Comparison of ENCODE assay signal across 10 cellular contexts in genomic region chr15:34335176-34335575, GRCh38. TPM values are rescaled to one million over a fixed set of nuclear protein-coding genes. Genes with fewer than 3 reads are reported as not detected.
DNase-seq lines count a peak whose midpoint lies in the region; ATAC-seq, FAIRE-seq and TF ChIP-seq lines count a peak whose summit lies in the region.
"Had no signal": no experiment of that assay in that cellular context is flagged by ENCODE, and none has a peak within 500 bp of the region (broad histone marks: within the 10 kb centered on the region; RNA-seq: fewer than 3 reads in every experiment).

No MANE protein-coding gene starts in this region.

- H3K9me3 ChIP-seq in stomach: no peaks in the 10 kb centered on the region
- H3K9me3 ChIP-seq in pancreas: no peaks in the 10 kb centered on the region

- H3K4me1 ChIP-seq in stomach: peaks cover 19 to 64% (median 32%) of the 10 kb centered on the region in 4 donors
- H3K4me1 ChIP-seq in pancreas: peaks cover 0 to 3% (median 0%) of the 10 kb centered on the region in 3 donors

- H3K36me3 Mint-ChIP-seq in T-helper 1 cell treated with Interleukin-12 subunit alpha and Interleukin-12 subunit beta and Interleukin-4 antibody, amounts not matched to agents 30 μg/mL and 1 μg/mL, for 36 hours (ENCODE audit: low read depth): peaks cover 11% of the 10 kb centered on the region

- H3K27me3 ChIP-seq in stomach (no peaks in the 10 kb centered on the region), pancreas (no peaks in the 10 kb centered on the region)

- H3K4me3 Mint-ChIP-seq in T-helper 1 cell treated with Interleukin-12 subunit alpha and Interleukin-12 subunit beta and Interleukin-4 antibody, amounts not matched to agents 30 μg/mL and 1 μg/mL, for 36 hours: peak overlapping the region; percentile 98
- H3K4me3 Mint-ChIP-seq: WTC11 had no signal

- H3K4me1 Mint-ChIP-seq in T-helper 1 cell treated with Interleukin-12 subunit alpha and Interleukin-12 subunit beta and Interleukin-4 antibody, amounts not matched to agents 30 μg/mL and 1 μg/mL, for 36 hours (ENCODE audit: low read depth): peaks cover 48% of the 10 kb centered on the region

- no peak for TF ChIP-seq EP300 in stomach (IDR thresholded peaks at IDR 0.05)

- no peaks in the 10 kb centered on the region for H3K27me3 Mint-ChIP-seq in T-helper 1 cell treated with Interleukin-12 subunit alpha and Interleukin-12 subunit beta and Interleukin-4 antibody, amounts not matched to agents 30 μg/mL and 1 μg/mL, for 36 hours (ENCODE audit: low read depth)

- intact Hi-C loops in stomach (cut with DNase I; ENCODE audit: low total_unique reads): no loop called here
- intact Hi-C loops in pancreas (cut with DNase I): no loop called here

- H3K4me3 ChIP-seq in stomach: peak overlapping the region in 3 of 4 donors; percentile 2 to 89 (median 11)
- H3K4me3 ChIP-seq in pancreas: no peak overlapping the region

- no peak for FAIRE-seq in pancreas (lab: Jason Lieb, UNC)
- FAIRE-seq: A204.1 had no signal

- H3K9me3 Mint-ChIP-seq in T-helper 1 cell treated with Interleukin-12 subunit alpha and Interleukin-12 subunit beta and Interleukin-4 antibody, amounts not matched to agents 30 μg/mL and 1 μg/mL, for 36 hours: no peaks in the 10 kb centered on the region
- H3K9me3 Mint-ChIP-seq: WTC11 had no signal

- 50 to 68% (median 59%) methylated on average over 1 of the region's 1 CpG for WGBS in stomach, 5 donors
- 76 to 86% methylated on average over 1 of the region's 1 CpG for WGBS in pancreas, 2 donors

- TF ChIP-seq POLR2A in erythroblast (IDR thresholded peaks at IDR 0.05; ENCODE audit: low read length) (no peak), stomach (IDR thresholded peaks at IDR 0.05) (no peak)

- peak overlapping the region; percentile 93 for H3K27ac Mint-ChIP-seq in T-helper 1 cell treated with Interleukin-12 subunit alpha and Interleukin-12 subunit beta and Interleukin-4 antibody, amounts not matched to agents 30 μg/mL and 1 μg/mL, for 36 hours
- H3K27ac Mint-ChIP-seq: WTC11 had no signal

- DNase-seq in T-helper 1 cell (no peak), SIG-M5 (lab: John Stamatoyannopoulos, UW) (peak; percentile 13), erythroblast (lab: John Stamatoyannopoulos, UW) (peak; percentile 40 to 63), stomach (no peak), islet precursor cell (no peak), pancreas (no peak), AG20443 (ENCODE audit: low spot score) (no peak)

- TF ChIP-seq CTCF in stomach (IDR thresholded peaks at IDR 0.05): no peak
- TF ChIP-seq CTCF in pancreas (IDR thresholded peaks at IDR 0.05): no peak

- no peak for ATAC-seq in pancreas
- ATAC-seq: WTC11 had no signal

- H3K27ac ChIP-seq in stomach (peak overlapping the region in 4 of 5 donors; percentile 90 to 96 (median 94)), pancreas (peak overlapping the region in 2 of 4 donors; percentile 2 to 25)

- H3K36me3 ChIP-seq in stomach: peaks cover 0 to 10% (median 5%) of the 10 kb centered on the region in 4 donors
- H3K36me3 ChIP-seq in pancreas: no peaks in the 10 kb centered on the region

RNA-seq across cellular contexts. Expression of gene SLC12A6, which starts 2.4 kb away (rescaled TPM):
- 10 to 100 TPM in 4 of 5 donors, 1 to 10 TPM in 1; 7.5 to 63.6 (median 22.8) TPM for total RNA-seq in stomach
- 1 to 10 TPM; 1.4 to 6.0 (median 1.7) TPM for polyA plus RNA-seq in stomach
- 10 to 100 TPM in 1 of 6 donors, 1 to 10 TPM in 5; 2.5 to 13.1 (median 6.4) TPM for total RNA-seq in pancreas
- polyA plus RNA-seq in pancreas: 1 to 10 TPM; 2.8 to 5.9 TPM

RNA-seq across cellular contexts. Expression of gene NOP10, which starts 7.8 kb away (rescaled TPM):
- total RNA-seq in stomach: 100 to 1,000 TPM in 3 of 5 donors, 10 to 100 TPM in 1, 1 to 10 TPM in 1; 2.9 to 388 (median 118) TPM
- polyA plus RNA-seq in stomach: 100 to 1,000 TPM; 268 to 327 (median 313) TPM
- 10 to 100 TPM; 23.9 to 53.6 (median 33.8) TPM for total RNA-seq in pancreas
- polyA plus RNA-seq in pancreas: 10 to 100 TPM; 73.4 to 87.9 TPM

RNA-seq across cellular contexts. Expression of gene NUTM1, which starts 7.9 kb away (rescaled TPM):
- total RNA-seq in stomach (not detected), pancreas (not detected)
- polyA plus RNA-seq in stomach (under 1 TPM in 1 of 3 donors, not detected in 2; 0.15 TPM), pancreas (not detected)

RNA-seq across cellular contexts. Expression of gene LPCAT4, which starts 31.8 kb away (rescaled TPM):
- total RNA-seq in stomach (100 to 1,000 TPM in 3 of 5 donors, 10 to 100 TPM in 2; 26.1 to 206 (median 118) TPM), pancreas (10 to 100 TPM in 5 of 6 donors, 1 to 10 TPM in 1; 9.7 to 23.5 (median 13.7) TPM)
- polyA plus RNA-seq in stomach (10 to 100 TPM; 11.6 to 62.5 (median 17.6) TPM), pancreas (10 to 100 TPM; 29.3 to 34.6 TPM)

Comparison
In these comparisons a context has a peak if more than half of its experiments do, and no peak if none do; other contexts are left out.
1. DNase-seq: peak in SIG-M5 (single experiment) and erythroblast (2 of 2); none in T-helper 1 cell (0 of 5), stomach (single experiment), islet precursor cell (single experiment), pancreas (0 of 6) and AG20443 (single experiment).
2. H3K4me3 ChIP-seq: peak in stomach (3 of 4); none in pancreas (0 of 4).